20 cellular contexts compared by ENCODE assay signal in genomic region chr1:43908226-43908625, GRCh38. TPM values are rescaled to one million over a fixed set of nuclear protein-coding genes. Genes with fewer than 3 reads are reported as not detected.
A peak's percentile ranks its signal among the peaks of the same experiment; 100 is the strongest.
DNase-seq lines count a peak whose midpoint lies in the region; ATAC-seq and TF ChIP-seq lines count a peak whose summit lies in the region.
"Had no signal": no experiment of that assay in that cellular context is flagged by ENCODE, and none has a peak within 500 bp of the region (broad histone marks: within the 10 kb centered on the region; RNA-seq: fewer than 3 reads in every experiment).

No MANE protein-coding gene starts in this region.

- intact Hi-C loops in CD14-positive monocyte (cut with micrococcal nuclease): no loop called here

- DNase-seq in CD14-positive monocyte (ENCODE audit: low spot score) (no peak), T-helper 17 cell (no peak), coronary artery (ENCODE audit: low spot score) (peak; percentile 31), mesenteric fat pad (ENCODE audit: low spot score) (peak; percentile 2), SIG-M5 (lab: John Stamatoyannopoulos, UW) (no peak), OCI-M1 (lab: John Stamatoyannopoulos, UW) (no peak)
- DNase-seq in stimulated activated CD4-positive, alpha-beta T cell treated with anti-CD3 and anti-CD28 coated beads, Interleukin-12 subunit alpha, Interleukin-12 subunit beta, amount 100 ng/mL, for 4 hours: no peak
- DNase-seq: 8988T; ACHN; AML-193; BE2C; Caco-2; CD8-positive, alpha-beta T cell; DMS153; DND-41; GOT3; HFFc6 had no signal

- H3K4me1 Mint-ChIP-seq in CD14-positive monocyte: no peaks in the 10 kb centered on the region
- H3K4me1 Mint-ChIP-seq in T-helper 17 cell: peaks cover 5% of the 10 kb centered on the region

- H3K27ac Mint-ChIP-seq in CD14-positive monocyte (peak overlapping the region in 4 of 7 donors; percentile 16 to 50 (median 44)), T-helper 17 cell (peak overlapping the region; percentile 65)
- H3K27ac Mint-ChIP-seq: CD8-positive, alpha-beta T cell; HFFc6 had no signal

- H3K9me3 ChIP-seq in T-helper 17 cell (ENCODE audit: control insufficient read depth, low read length, poor library complexity, severe bottlenecking): no peaks in the 10 kb centered on the region
- H3K9me3 ChIP-seq: A549; BE2C; BLaER1 treated with 17β-estradiol and CSF1 and Interleukin-3, amounts not matched to agents 10 nM and 100 nM; Caco-2; HAP-1 had no signal

- no peak overlapping the region for H3K4me3 ChIP-seq in coronary artery
- H3K4me3 ChIP-seq: A549; BLaER1 treated with 17β-estradiol and CSF1 and Interleukin-3, amounts not matched to agents 10 nM and 100 nM; HAP-1 had no signal

- H3K27me3 Mint-ChIP-seq in CD14-positive monocyte (ENCODE audit: low read depth in 3 of 3): peaks cover 0 to 3% (median 2%) of the 10 kb centered on the region in 3 donors
- no peaks in the 10 kb centered on the region for H3K27me3 Mint-ChIP-seq in T-helper 17 cell

- TF ChIP-seq CTCF in CD14-positive monocyte (IDR thresholded peaks at IDR 0.05) (no peak), coronary artery (IDR thresholded peaks at IDR 0.05) (no peak)

- peaks cover 0 to 8% (median 2%) of the 10 kb centered on the region in 7 donors for H3K9me3 Mint-ChIP-seq in CD14-positive monocyte
- H3K9me3 Mint-ChIP-seq: CD8-positive, alpha-beta T cell; HFFc6 had no signal

- no peak for ATAC-seq in T-helper 17 cell
- ATAC-seq: A549; CD8-positive, alpha-beta T cell had no signal

- H3K27ac ChIP-seq in coronary artery: no peak overlapping the region
- H3K27ac ChIP-seq: A549; BLaER1 treated with 17β-estradiol and CSF1 and Interleukin-3, amounts not matched to agents 10 nM and 100 nM had no signal

- H3K4me3 Mint-ChIP-seq in CD14-positive monocyte: no peak overlapping the region
- H3K4me3 Mint-ChIP-seq in T-helper 17 cell: no peak overlapping the region
- H3K4me3 Mint-ChIP-seq: CD8-positive, alpha-beta T cell; HFFc6 had no signal

- peaks cover 19 to 25% of the 10 kb centered on the region in 2 donors for H3K36me3 Mint-ChIP-seq in CD14-positive monocyte
- peaks cover 15% of the 10 kb centered on the region for H3K36me3 Mint-ChIP-seq in T-helper 17 cell (ENCODE audit: low read depth)

RNA-seq across cellular contexts. Expression of gene ARTN, which starts 25.4 kb away (rescaled TPM):
- not detected for polyA plus RNA-seq in CD14-positive monocyte
- under 1 TPM; 0.52 to 0.65 TPM for total RNA-seq in T-helper 17 cell
- total RNA-seq in mesenteric fat pad: 0.39 TPM
- total RNA-seq: Caco-2 had no signal

RNA-seq across cellular contexts. Expression of gene IPO13, which starts 38.5 kb away (rescaled TPM):
- polyA plus RNA-seq in CD14-positive monocyte: 10 to 100 TPM; 10.1 to 10.6 TPM
- total RNA-seq in T-helper 17 cell (10 to 100 TPM; 10.6 to 12.5 TPM), mesenteric fat pad (26.1 TPM)

Comparison
In these comparisons a context has a peak if more than half of its experiments do, and no peak if none do; other contexts are left out.
1. DNase-seq: peak in coronary artery (single experiment) and mesenteric fat pad (single experiment); none in CD14-positive monocyte (single experiment), T-helper 17 cell (0 of 3), SIG-M5 (single experiment), stimulated activated CD4-positive, alpha-beta T cell treated with anti-CD3 and anti-CD28 coated beads, Interleukin-12 subunit alpha, Interleukin-12 subunit beta, amount 100 ng/mL, for 4 hours (single experiment) and OCI-M1 (single experiment).